ENCODE assay signal across 10 cellular contexts in genomic region chr7:22582860-22583640, GRCh38.
DNase-seq lines count a peak whose midpoint lies in the region; ATAC-seq and TF ChIP-seq lines count a peak whose summit lies in the region.
"Had no signal": no experiment of that assay in that cellular context is flagged by ENCODE, and none has a peak within 500 bp of the region (broad histone marks: within the 10 kb centered on the region; RNA-seq: fewer than 3 reads in every experiment).

No MANE protein-coding gene starts in this region.

- no peak overlapping the region for H3T11ph ChIP-seq in H9 (ENCODE audit: low read length)

- DNase-seq in H9: peak; percentile 78
- DNase-seq in renal cortical epithelial cell (ENCODE audit: low read depth): peak; percentile 100
- no peak for DNase-seq in activated CD4-positive, CD25-positive, alpha-beta regulatory T cell (lab: John Stamatoyannopoulos, UW)
- no peak for DNase-seq in COLO829 (ENCODE audit: low spot score)
- DNase-seq: NCI-H1694 had no signal

- WGBS in H9 (ENCODE audit: extremely low coverage, insufficient read length, low lambda C conversion rate): no CpG with 5 or more reads among the region's 7 CpGs
- WGBS in gastroesophageal sphincter (ENCODE audit: low coverage in 1 of 2), 2 donors: 64 to 75% methylated on average over 5 of the region's 7 CpGs

- TF ChIP-seq EP300 in gastroesophageal sphincter (IDR thresholded peaks at IDR 0.05): no peak

- no peak for TF ChIP-seq POLR2A in gastroesophageal sphincter (IDR thresholded peaks at IDR 0.05)

- no peaks in the 10 kb centered on the region for H4K20me1 ChIP-seq in H9 (ENCODE audit: control insufficient read depth, insufficient read depth, insufficient read length)

- H3K27ac Mint-ChIP-seq in H9: peak overlapping the region in 1 of 3 experiments; percentile 34; a peak in 2 of 7 replicates

- peak overlapping the region; percentile 94 for H3K18ac ChIP-seq in H9 (ENCODE audit: insufficient read length, low read depth, low read length)

- no peak overlapping the region; the same call in 1 of the 2 replicates for H3K14ac ChIP-seq in H9 (ENCODE audit: insufficient read depth, low read length)

- H3K27ac ChIP-seq in H9 (ENCODE audit: insufficient read length, low read depth, low read length) (peak overlapping the region; percentile 22), gastroesophageal sphincter (peak overlapping the region in 1 of 4 donors; percentile 21)

- H4K5ac ChIP-seq in H9 (ENCODE audit: insufficient read length, low read depth, low read length): peak overlapping the region; percentile 25

- H3K9me3 ChIP-seq in H9 (ENCODE audit: control insufficient read depth, low read depth, low read length) (no peaks in the 10 kb centered on the region), gastroesophageal sphincter (no peaks in the 10 kb centered on the region)

- no peak overlapping the region for H3K56ac ChIP-seq in H9 (ENCODE audit: insufficient read length, low read depth, low read length)

- H3K79me1 ChIP-seq in H9 (ENCODE audit: insufficient read depth, low read depth, low read length, poor library complexity, severe bottlenecking): no peaks in the 10 kb centered on the region

- peak; percentile 91 for ATAC-seq in SK-N-SH treated with all-trans-retinoic acid at 6 μM for 48 hours
- ATAC-seq in gastroesophageal sphincter: peak; percentile 76
- no peak for ATAC-seq in GM18517 (IDR thresholded peaks at IDR 0.05; ENCODE audit: unreplicated experiment)
- no peak for ATAC-seq in HG03095 (IDR thresholded peaks at IDR 0.05; ENCODE audit: unreplicated experiment)
- ATAC-seq: GM12878 had no signal

- H2AFZ ChIP-seq in H9 (ENCODE audit: low read length): no peak overlapping the region

- H3K4me3 ChIP-seq in gastroesophageal sphincter: no peak overlapping the region
- H3K4me3 ChIP-seq: GM12878 had no signal

- H2BK20ac ChIP-seq in H9 (ENCODE audit: low read depth, low read length, poor library complexity, severe bottlenecking): no peak overlapping the region

- no peak overlapping the region for H2BK15ac ChIP-seq in H9 (ENCODE audit: low read depth, low read length)

- no peak overlapping the region for H4K91ac ChIP-seq in H9 (ENCODE audit: insufficient read length, low read depth, low read length)

- no peak overlapping the region for H3K9ac ChIP-seq in H9 (ENCODE audit: extremely low read depth, insufficient read length, low read length)

- no peak overlapping the region for H3K4ac ChIP-seq in H9 (ENCODE audit: low read depth, low read length)

- H3K79me2 ChIP-seq in H9 (ENCODE audit: insufficient read depth, low read length): no peaks in the 10 kb centered on the region

- H3K23me2 ChIP-seq in H9 (ENCODE audit: insufficient read length, low read depth, low read length, poor library complexity, severe bottlenecking): no peaks in the 10 kb centered on the region

- peak overlapping the region; percentile 92 for H2BK12ac ChIP-seq in H9 (ENCODE audit: insufficient read length, low read depth, low read length)

- H3K4me2 ChIP-seq in H9 (ENCODE audit: insufficient read depth, insufficient read length, low read length): no peak overlapping the region

- H4K8ac ChIP-seq in H9 (replicated peaks; ENCODE audit: insufficient read length, low read depth, low read length): peak overlapping the region; percentile 33

- no peaks in the 10 kb centered on the region for H3K9me3 Mint-ChIP-seq in H9

- H3K36me3 ChIP-seq in gastroesophageal sphincter: no peaks in the 10 kb centered on the region

- no peak overlapping the region for H2BK5ac ChIP-seq in H9 (ENCODE audit: insufficient read length, low read length)

- H3K36me3 Mint-ChIP-seq in H9 (ENCODE audit: insufficient read depth in 1 of 3, low read depth in 3 of 3): no peaks in the 10 kb centered on the region

- TF ChIP-seq CTCF in H9 (conservative IDR thresholded peaks at IDR 0.05) (no peak), gastroesophageal sphincter (IDR thresholded peaks at IDR 0.05) (no peak)

- peaks cover 32 to 34% of the 10 kb centered on the region in 2 experiments for H3K4me1 Mint-ChIP-seq in H9

- H3K27me3 ChIP-seq in H9 (ENCODE audit: insufficient read depth, low read length): no peaks in the 10 kb centered on the region
- H3K27me3 ChIP-seq in gastroesophageal sphincter: no peaks in the 10 kb centered on the region

- H3K4me1 ChIP-seq in H9 (ENCODE audit: insufficient read depth, low read length) (peaks cover 16% of the 10 kb centered on the region), gastroesophageal sphincter (peaks cover 0 to 23% (median 11%) of the 10 kb centered on the region in 3 donors)

- H3K4me3 Mint-ChIP-seq in H9: no peak overlapping the region

- H3K27me3 Mint-ChIP-seq in H9 (ENCODE audit: low read depth): no peaks in the 10 kb centered on the region

- H2BK120ac ChIP-seq in H9 (ENCODE audit: low read depth, low read length, poor library complexity, severe bottlenecking): peak overlapping the region; percentile 50

- no peak overlapping the region for H3K23ac ChIP-seq in H9 (ENCODE audit: insufficient read length, low read depth, low read length)

- no peak overlapping the region for H2AK5ac ChIP-seq in H9 (ENCODE audit: insufficient read length, low read length)

TF ChIP-seq in SK-N-SH treated with all-trans-retinoic acid at 6 μM for 48 hours, 23 proteins besides CTCF, POLR2A, EP300 and RAD21:
- no peak for TF ChIP-seq RARB (CRISPR knock-in tag; IDR thresholded peaks at IDR 0.05)

Comparison
In these comparisons a context has a peak if more than half of its experiments do, and no peak if none do; other contexts are left out.
1. DNase-seq: peak in H9 (single experiment) and renal cortical epithelial cell (single experiment); none in activated CD4-positive, CD25-positive, alpha-beta regulatory T cell (0 of 4) and COLO829 (single experiment).
2. ATAC-seq: peak in SK-N-SH treated with all-trans-retinoic acid at 6 μM for 48 hours (single experiment) and gastroesophageal sphincter (single experiment); none in GM18517 (single experiment) and HG03095 (single experiment).